In the genomic region with DNA sequence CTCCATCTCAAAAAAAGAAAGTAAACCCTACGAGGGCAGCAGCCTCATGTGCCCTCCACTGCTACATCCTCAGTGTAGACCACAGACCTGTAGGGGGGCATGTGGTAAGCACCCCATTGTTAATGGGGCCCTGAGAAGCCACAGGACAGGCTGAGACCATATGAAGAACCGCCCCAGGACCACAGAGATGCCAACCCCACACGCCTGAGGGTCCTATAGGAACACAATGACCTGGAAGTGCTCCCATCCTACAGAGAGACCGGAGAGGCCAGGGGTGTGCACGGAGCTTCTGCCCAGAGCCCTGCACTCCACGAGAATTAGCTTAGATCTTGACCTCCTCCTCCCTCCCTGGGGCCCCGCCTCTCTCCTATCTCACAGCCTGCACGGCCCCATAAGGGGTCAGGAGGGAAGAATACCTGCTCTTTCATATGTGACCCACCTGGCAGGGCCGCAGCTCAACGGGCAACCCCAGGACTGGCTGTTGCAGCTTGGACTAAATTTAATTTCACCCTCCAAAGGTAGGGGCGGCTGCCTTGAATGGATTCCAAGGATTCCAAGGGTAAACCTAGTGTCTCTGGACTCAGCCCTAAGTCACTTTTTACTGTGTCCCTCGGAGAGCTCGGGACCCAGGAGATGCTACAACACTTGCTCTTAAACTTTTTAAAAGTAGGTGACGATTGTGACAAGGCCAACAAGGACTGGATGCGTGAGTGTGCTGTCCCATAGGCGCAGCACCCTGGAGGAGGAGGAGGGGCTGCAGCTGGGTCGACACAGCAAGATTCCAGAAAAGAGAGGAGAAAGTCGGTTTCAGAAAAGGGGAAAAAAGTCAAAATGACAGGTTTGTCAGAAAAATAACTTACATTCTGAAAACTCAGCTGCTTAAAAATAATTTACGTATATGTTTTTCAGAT, we compare ENCODE assay signal across 14 cellular contexts. TPM values are rescaled to one million over a fixed set of nuclear protein-coding genes. Genes with fewer than 3 reads are reported as not detected.
A peak's percentile ranks its signal among the peaks of the same experiment; 100 is the strongest.
DNase-seq lines count a peak whose midpoint lies in the region; ATAC-seq, FAIRE-seq and TF ChIP-seq lines count a peak whose summit lies in the region.
"Had no signal": no experiment of that assay in that cellular context is flagged by ENCODE, and none has a peak within 500 bp of the region (broad histone marks: within the 10 kb centered on the region; RNA-seq: fewer than 3 reads in every experiment).

No MANE protein-coding gene starts in this region.

- intact Hi-C loops in left ventricle myocardium superior (cut with micrococcal nuclease) (no loop called here), heart right ventricle (cut with DNase I) (no loop called here), K562 (cut with micrococcal nuclease) (no loop called here), natural killer cell (cut with micrococcal nuclease) (no loop called here), aorta (cut with DNase I) (no loop called here)

- H2AFZ ChIP-seq in K562 (ENCODE audit: low read depth, low read length) (no peak overlapping the region), hepatocyte (no peak overlapping the region)

- peaks cover 38% of the 10 kb centered on the region for H4K20me1 ChIP-seq in K562 (replicated peaks; ENCODE audit: control insufficient read depth, insufficient read depth, low read length)
- H4K20me1 ChIP-seq in hepatocyte (ENCODE audit: insufficient read depth, poor library complexity, severe bottlenecking): no peaks in the 10 kb centered on the region

- H3K9me3 ChIP-seq in heart right ventricle (no peaks in the 10 kb centered on the region), K562 (replicated peaks; ENCODE audit: control insufficient read depth, insufficient read depth, low read depth, low read length) (no peaks in the 10 kb centered on the region), aorta (ENCODE audit: control insufficient read depth, low read length) (no peaks in the 10 kb centered on the region), hepatocyte (ENCODE audit: low read depth) (no peaks in the 10 kb centered on the region)

- POLR2A ChIA-PET in K562 (lab: Yijun Ruan, JAX): interaction anchor here (0.7 kb wide), 2 partner anchors 94 to 131 kb away, joined by 3 to 4 read pairs; no protein-coding TSS in a partner anchor

- no peaks in the 10 kb centered on the region for H3K27me3 Mint-ChIP-seq in natural killer cell (ENCODE audit: low read depth in 2 of 2)

- no peaks in the 10 kb centered on the region for H3K79me2 ChIP-seq in K562 (ENCODE audit: control insufficient read depth, insufficient read depth, low read length)
- no peaks in the 10 kb centered on the region for H3K79me2 ChIP-seq in hepatocyte

- WGBS in heart right ventricle, 2 donors: 86 to 88% methylated on average over 19 of the region's 19 CpGs
- WGBS in K562 (ENCODE audit: insufficient coverage, low coverage, missing lambda C conversion rate): 5% methylated on average over 19 of the region's 19 CpGs
- WGBS in aorta, 2 donors: 93 to 94% methylated on average over 19 of the region's 19 CpGs
- WGBS in hepatocyte (ENCODE audit: low lambda C conversion rate, missing lambda C conversion rate): 81% methylated on average over 19 of the region's 19 CpGs

- H3K9ac ChIP-seq in K562 (ENCODE audit: insufficient read depth in 1 of 2, low read depth in 2 of 2, low read length in 2 of 2): no peak overlapping the region

- no peaks in the 10 kb centered on the region for H3K36me3 ChIP-seq in heart right ventricle
- H3K36me3 ChIP-seq in K562 (ENCODE audit: control insufficient read depth, insufficient read depth, low read length): no peaks in the 10 kb centered on the region
- H3K36me3 ChIP-seq in aorta (ENCODE audit: control insufficient read depth in 1 of 2, insufficient read depth in 2 of 2, low read length in 1 of 2): no peaks in the 10 kb centered on the region
- H3K36me3 ChIP-seq in hepatocyte (replicated peaks; ENCODE audit: insufficient read depth, low read depth): no peaks in the 10 kb centered on the region

- H3K4me2 ChIP-seq in K562 (ENCODE audit: insufficient read depth, low read length) (no peak overlapping the region), hepatocyte (no peak overlapping the region)

- no peak for TF ChIP-seq POLR2A in K562 (conservative IDR thresholded peaks at IDR 0.05)

- H3K4me3 ChIP-seq in heart right ventricle: no peak overlapping the region
- H3K4me3 ChIP-seq in K562: no peak overlapping the region
- H3K4me3 ChIP-seq in aorta (ENCODE audit: low read length in 2 of 2): no peak overlapping the region
- H3K4me3 ChIP-seq in hepatocyte: no peak overlapping the region

- ATAC-seq in left ventricle myocardium superior (no peak), heart right ventricle (no peak), K562 (peak; percentile 39; the same call in 2 of the 3 replicates), natural killer cell (no peak), aorta (ENCODE audit: low FRiP score) (no peak)
- ATAC-seq: Panc1 had no signal

- no TSS peak for BruUV-seq in K562 (replicated peaks; lab: Mats Ljungman, UMichigan)

- CTCF ChIA-PET in K562 (lab: Yijun Ruan, JAX; ENCODE audit: low intra/inter-chr PET ratio): no interaction called here

- FAIRE-seq in K562 (lab: Jason Lieb, UNC): no peak

- TF ChIP-seq CTCF in heart right ventricle (IDR thresholded peaks at IDR 0.05) (no peak), K562 (IDR thresholded peaks at IDR 0.05 in 2 of 3, conservative IDR thresholded peaks at IDR 0.05 in 1 of 3; ENCODE audit: insufficient read depth in 2 of 3, low read depth in 1 of 3, low read length in 3 of 3) (no peak), natural killer cell (IDR thresholded peaks at IDR 0.05) (no peak), hepatocyte (IDR thresholded peaks at IDR 0.05; ENCODE audit: poor library complexity) (no peak)

- H3K27me3 ChIP-seq in heart right ventricle (no peaks in the 10 kb centered on the region), K562 (ENCODE audit: control insufficient read depth in 2 of 2, insufficient read depth in 2 of 2, low read length in 2 of 2) (peaks cover 77 to 99% of the 10 kb centered on the region in 2 experiments), aorta (ENCODE audit: control insufficient read depth in 1 of 2, insufficient read depth in 2 of 2, low read length in 1 of 2) (no peaks in the 10 kb centered on the region), hepatocyte (no peaks in the 10 kb centered on the region)

- no peaks in the 10 kb centered on the region for H3K36me3 Mint-ChIP-seq in natural killer cell

- H3K9me1 ChIP-seq in K562 (ENCODE audit: control insufficient read depth, insufficient read depth, low read length): no peaks in the 10 kb centered on the region

- no peaks in the 10 kb centered on the region for H3K9me3 Mint-ChIP-seq in natural killer cell

- no peak for TF ChIP-seq RAD21 in K562 (CRISPR knock-in tag; conservative IDR thresholded peaks at IDR 0.05 in 1 of 2, IDR thresholded peaks at IDR 0.05 in 1 of 2)

- peaks cover 0 to 34% (median 5%) of the 10 kb centered on the region in 9 donors for H3K4me1 ChIP-seq in heart right ventricle
- H3K4me1 ChIP-seq in K562 (replicated peaks in 1 of 2; ENCODE audit: control insufficient read depth in 2 of 2, insufficient read depth in 2 of 2, low read length in 2 of 2): peaks cover 0 to 8% of the 10 kb centered on the region in 2 experiments; a peak in 1 of 5 replicates
- H3K4me1 ChIP-seq in aorta (ENCODE audit: control insufficient read depth in 1 of 2, insufficient read depth in 2 of 2, low read length in 2 of 2): no peaks in the 10 kb centered on the region
- no peaks in the 10 kb centered on the region for H3K4me1 ChIP-seq in hepatocyte (ENCODE audit: insufficient read depth)

- peak overlapping the region; percentile 53 for H3K4me3 Mint-ChIP-seq in natural killer cell

- in situ Hi-C loops in K562 (cut with MboI): no loop called here

- H3K9me2 ChIP-seq in hepatocyte (replicated peaks; ENCODE audit: insufficient read depth): no peaks in the 10 kb centered on the region

- H3K4me1 Mint-ChIP-seq in natural killer cell: peaks cover 31 to 37% of the 10 kb centered on the region in 2 donors

- DNase-seq in left ventricle myocardium superior (peak; percentile 9), heart right ventricle (no peak), K562 (ENCODE audit: extremely low read depth in 1 of 4, low spot score in 3 of 4) (no peak), natural killer cell (no peak), aorta (peak; percentile 45 to 58), hepatocyte (ENCODE audit: low spot score) (no peak), OCI-M2 (lab: John Stamatoyannopoulos, UW; ENCODE audit: unreplicated experiment) (no peak)
- no peak for DNase-seq in stimulated activated CD4-positive, alpha-beta T cell treated with anti-CD3 and anti-CD28 coated beads, Interleukin-4, amount 100 ng/mL, for 1 hour
- DNase-seq: NCI-H1417, NCI-H2029, NCI-H2171 treated with DMSO at 0.1 percent for 48 hours, NCI-H774, SHP77 had no signal

- H3K27ac Mint-ChIP-seq in natural killer cell: peak overlapping the region in 1 of 2 donors; percentile 7

- H3K27ac ChIP-seq in heart right ventricle: peak overlapping the region in 1 of 10 donors; percentile 86
- no peak overlapping the region for H3K27ac ChIP-seq in K562 (ENCODE audit: extremely low read depth, low read depth, low read length)
- no peak overlapping the region for H3K27ac ChIP-seq in aorta (ENCODE audit: low read depth in 1 of 2, low read length in 2 of 2)
- H3K27ac ChIP-seq in hepatocyte: no peak overlapping the region

- no peak for TF ChIP-seq EP300 in K562 (IDR thresholded peaks at IDR 0.05; ENCODE audit: low read length)

RNA-seq across cellular contexts. Expression of a gene that starts 24.2 kb away (rescaled TPM):
- total RNA-seq in left ventricle myocardium superior (113 TPM), heart right ventricle (100 to 1,000 TPM; 101 to 156 (median 121) TPM), K562 (2014; rRNA removed) (3.1 TPM in 2 replicates), K562 (2014; rRNA removed; fragmentation: Illumina TruSeq; extraction: Trizol) (3.3 and 3.9 TPM in 2 replicates), K562 (2015; rRNA removed; fragmentation: Illumina TruSeq; extraction: Trizol) (1.8 and 2.8 TPM in 2 replicates), K562 (2021) (3.6 and 5.0 TPM in 2 replicates), natural killer cell (10 to 100 TPM; 42.6 to 66.5 (median 64.4) TPM), aorta (10 to 100 TPM; 52.3 to 69.9 TPM), hepatocyte (14.0 and 17.8 TPM in 2 replicates)
- polyA plus RNA-seq in heart right ventricle (10 to 100 TPM; 52.4 to 68.0 TPM), K562 (2011; rRNA removed) (3.8 and 5.6 TPM in 2 replicates), K562 (2014; fragmentation: Illumina TruSeq; extraction: Trizol) (3.2 and 4.0 TPM in 2 replicates), K562 (2014; fragmentation: Nextera tagmentation; extraction: Ambion mirVana) (1 to 10 TPM in 1 of 2 experiments, under 1 TPM in 1; 0.99 to 1.1 TPM), K562 (2014; rRNA removed) (3.5 and 3.6 TPM in 2 replicates), aorta (10 to 100 TPM; 34.0 to 52.8 TPM), hepatocyte (21.8 and 23.4 TPM in 2 replicates)
- total RNA-seq in K562 (2011; cell fraction: chromatin; rRNA removed; ENCODE audit: low replicate concordance): 7.2 and 11.4 TPM in 2 replicates
- 2.8 and 4.7 TPM in 2 replicates for total RNA-seq in K562 (2011; cell fraction: nucleolus; rRNA removed)
- total RNA-seq in K562 (2011; cell fraction: nucleoplasm; rRNA removed): 4.8 and 6.9 TPM in 2 replicates
- polyA plus RNA-seq in K562 (2011; cell fraction: cytosol; rRNA removed): 1.3 and 1.8 TPM in 2 replicates
- polyA plus RNA-seq in K562 (2011; cell fraction: nucleus; rRNA removed): 3.0 and 4.6 TPM in 2 replicates
- 2.3 and 2.7 TPM in 2 replicates for polyA plus RNA-seq in K562 (2012)
- 4.2 and 6.0 TPM in 2 replicates for polyA minus RNA-seq in K562 (2011; rRNA and poly(A)+ RNA removed)
- polyA minus RNA-seq in K562 (2011; cell fraction: cytosol; rRNA and poly(A)+ RNA removed): 2.1 TPM in 1 of 2 replicates, not detected in the other
- polyA minus RNA-seq in K562 (2011; cell fraction: nucleus; rRNA and poly(A)+ RNA removed): 2.4 and 2.7 TPM in 2 replicates

Comparison
In these comparisons a context has a peak if more than half of its experiments do, and no peak if none do; other contexts are left out.
1. DNase-seq: peak in left ventricle myocardium superior (single experiment) and aorta (2 of 2); none in heart right ventricle (0 of 2), K562 (0 of 4), natural killer cell (single experiment), stimulated activated CD4-positive, alpha-beta T cell treated with anti-CD3 and anti-CD28 coated beads, Interleukin-4, amount 100 ng/mL, for 1 hour (single experiment), hepatocyte (single experiment) and OCI-M2 (single experiment).